Comparison of ENCODE assay signal across 1 cellular context in genomic region chr7:112505495-112505894, GRCh38.
TF ChIP-seq lines count a peak whose summit lies in the region.

No MANE protein-coding gene starts in this region.

TF ChIP-seq in HepG2, 621 proteins besides CTCF, POLR2A, EP300 and RAD21:
- no peak for TF ChIP-seq TOE1 (CRISPR knock-in tag; IDR thresholded peaks at IDR 0.05)
- TF ChIP-seq XRCC5 (optimal IDR thresholded peaks at IDR 0.05; ENCODE audit: low read length): peak; percentile 39
- TF ChIP-seq, protein P1, sequence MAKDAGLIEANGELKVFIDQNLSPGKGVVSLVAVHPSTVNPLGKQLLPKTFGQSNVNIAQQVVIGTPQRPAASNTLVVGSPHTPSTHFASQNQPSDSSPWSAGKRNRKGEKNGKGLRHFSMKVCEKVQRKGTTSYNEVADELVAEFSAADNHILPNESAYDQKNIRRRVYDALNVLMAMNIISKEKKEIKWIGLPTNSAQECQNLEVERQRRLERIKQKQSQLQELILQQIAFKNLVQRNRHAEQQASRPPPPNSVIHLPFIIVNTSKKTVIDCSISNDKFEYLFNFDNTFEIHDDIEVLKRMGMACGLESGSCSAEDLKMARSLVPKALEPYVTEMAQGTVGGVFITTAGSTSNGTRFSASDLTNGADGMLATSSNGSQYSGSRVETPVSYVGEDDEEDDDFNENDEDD (CRISPR knock-in tag; IDR thresholded peaks at IDR 0.05; ENCODE audit: borderline replicate concordance): no peak
- TF ChIP-seq PHF5A (CRISPR knock-in tag; IDR thresholded peaks at IDR 0.05; ENCODE audit: low read depth, unreplicated experiment): no peak
